Comparison of ENCODE assay signal across 1 cellular context in the genomic region with DNA sequence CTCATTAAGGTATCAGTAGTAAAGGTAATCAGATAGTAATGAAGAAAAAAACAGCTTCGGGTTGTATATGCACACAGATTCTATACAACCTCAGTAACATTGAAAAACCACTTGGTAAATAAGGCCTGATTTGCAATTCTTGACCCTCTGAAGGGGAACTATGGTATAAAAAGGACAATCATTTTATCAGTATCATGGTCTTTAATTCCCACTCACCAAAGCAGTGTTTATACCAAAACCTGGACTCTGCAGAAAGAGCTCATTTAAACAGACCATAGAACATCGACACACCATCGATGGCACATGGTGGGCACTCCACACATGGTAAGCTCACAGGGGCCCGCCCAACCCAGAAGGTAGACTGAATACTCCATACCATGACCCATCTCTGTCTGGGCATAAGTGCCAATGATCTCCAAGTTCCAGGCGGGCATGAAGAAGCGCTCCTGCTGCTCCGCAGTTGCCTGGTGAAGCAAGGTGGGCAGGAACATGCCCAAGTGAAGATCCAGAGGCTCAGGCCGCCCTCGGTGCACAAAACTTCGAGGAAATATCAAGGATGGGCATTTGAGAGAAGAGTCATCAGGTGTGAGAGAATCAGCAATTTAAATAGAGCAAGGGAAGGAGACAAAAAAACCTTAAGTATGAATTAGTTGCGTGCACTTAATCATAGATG.
TF ChIP-seq lines count a peak whose summit lies in the region.

No MANE protein-coding gene starts in this region.

TF ChIP-seq in HepG2, 621 proteins besides CTCF, POLR2A, EP300 and RAD21 (continued from another document):
- no peak for TF ChIP-seq GPBP1L1 (CRISPR knock-in tag; IDR thresholded peaks at IDR 0.05)
- 0 out of 2 replicates have a peak, but pooled peaks have one; percentile 33 for TF ChIP-seq ZMYM4 (CRISPR knock-in tag; IDR thresholded peaks at IDR 0.05)
- no peak for TF ChIP-seq FOXO1 (CRISPR knock-in tag; IDR thresholded peaks at IDR 0.05)
- TF ChIP-seq NFIB (CRISPR knock-in tag; IDR thresholded peaks at IDR 0.05; ENCODE audit: borderline replicate concordance), result no peak
- TF ChIP-seq ZBTB1 (CRISPR knock-in tag; IDR thresholded peaks at IDR 0.05; ENCODE audit: borderline replicate concordance), result no peak
- no peak for TF ChIP-seq YEATS2 (CRISPR knock-in tag; IDR thresholded peaks at IDR 0.05; ENCODE audit: borderline replicate concordance)
- no peak for TF ChIP-seq FOXA3 (CRISPR knock-in tag; IDR thresholded peaks at IDR 0.05)
- TF ChIP-seq ASH2L (IDR thresholded peaks at IDR 0.05; ENCODE audit: insufficient read length, low read depth, low read length), result peak; percentile 44
- no peak for TF ChIP-seq ZNF510 (CRISPR knock-in tag; IDR thresholded peaks at IDR 0.05; ENCODE audit: low read depth)
- TF ChIP-seq LBX2 (CRISPR knock-in tag; IDR thresholded peaks at IDR 0.05; ENCODE audit: borderline replicate concordance), result no peak
- no peak for TF ChIP-seq NCOA5 (CRISPR knock-in tag; IDR thresholded peaks at IDR 0.05)
- TF ChIP-seq HNRNPUL1 (IDR thresholded peaks at IDR 0.05; ENCODE audit: low read depth, low read length), result no peak
- TF ChIP-seq FOXJ3 (CRISPR knock-in tag; IDR thresholded peaks at IDR 0.05; ENCODE audit: borderline replicate concordance), result no peak
- TF ChIP-seq MED1 (CRISPR knock-in tag; IDR thresholded peaks at IDR 0.05), result no peak
- TF ChIP-seq ZBTB44 (CRISPR knock-in tag; IDR thresholded peaks at IDR 0.05), result no peak
- no peak for TF ChIP-seq ZNF597 (CRISPR knock-in tag; IDR thresholded peaks at IDR 0.05)
- TF ChIP-seq ZNF503 (CRISPR knock-in tag; IDR thresholded peaks at IDR 0.05), result no peak
- TF ChIP-seq FOXK2 (IDR thresholded peaks at IDR 0.05), result no peak
- TF ChIP-seq TAF1 (CRISPR knock-in tag; IDR thresholded peaks at IDR 0.05), result no peak
- no peak for TF ChIP-seq CEBPZ (IDR thresholded peaks at IDR 0.05; ENCODE audit: low read length)
- TF ChIP-seq ZNF121 (CRISPR knock-in tag; IDR thresholded peaks at IDR 0.05), result no peak
- no peak for TF ChIP-seq ELK4 (CRISPR knock-in tag; IDR thresholded peaks at IDR 0.05; ENCODE audit: borderline replicate concordance)
- TF ChIP-seq, protein P1, sequence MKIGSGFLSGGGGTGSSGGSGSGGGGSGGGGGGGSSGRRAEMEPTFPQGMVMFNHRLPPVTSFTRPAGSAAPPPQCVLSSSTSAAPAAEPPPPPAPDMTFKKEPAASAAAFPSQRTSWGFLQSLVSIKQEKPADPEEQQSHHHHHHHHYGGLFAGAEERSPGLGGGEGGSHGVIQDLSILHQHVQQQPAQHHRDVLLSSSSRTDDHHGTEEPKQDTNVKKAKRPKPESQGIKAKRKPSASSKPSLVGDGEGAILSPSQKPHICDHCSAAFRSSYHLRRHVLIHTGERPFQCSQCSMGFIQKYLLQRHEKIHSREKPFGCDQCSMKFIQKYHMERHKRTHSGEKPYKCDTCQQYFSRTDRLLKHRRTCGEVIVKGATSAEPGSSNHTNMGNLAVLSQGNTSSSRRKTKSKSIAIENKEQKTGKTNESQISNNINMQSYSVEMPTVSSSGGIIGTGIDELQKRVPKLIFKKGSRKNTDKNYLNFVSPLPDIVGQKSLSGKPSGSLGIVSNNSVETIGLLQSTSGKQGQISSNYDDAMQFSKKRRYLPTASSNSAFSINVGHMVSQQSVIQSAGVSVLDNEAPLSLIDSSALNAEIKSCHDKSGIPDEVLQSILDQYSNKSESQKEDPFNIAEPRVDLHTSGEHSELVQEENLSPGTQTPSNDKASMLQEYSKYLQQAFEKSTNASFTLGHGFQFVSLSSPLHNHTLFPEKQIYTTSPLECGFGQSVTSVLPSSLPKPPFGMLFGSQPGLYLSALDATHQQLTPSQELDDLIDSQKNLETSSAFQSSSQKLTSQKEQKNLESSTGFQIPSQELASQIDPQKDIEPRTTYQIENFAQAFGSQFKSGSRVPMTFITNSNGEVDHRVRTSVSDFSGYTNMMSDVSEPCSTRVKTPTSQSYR (CRISPR knock-in tag; IDR thresholded peaks at IDR 0.05; ENCODE audit: borderline replicate concordance), result no peak
- TF ChIP-seq PRPF4 (IDR thresholded peaks at IDR 0.05; ENCODE audit: low read depth, low read length, poor library complexity, severe bottlenecking), result peak; percentile 25
- no peak for TF ChIP-seq IKZF5 (CRISPR knock-in tag; IDR thresholded peaks at IDR 0.05)
- TF ChIP-seq ZNF367 (CRISPR knock-in tag; IDR thresholded peaks at IDR 0.05; ENCODE audit: borderline replicate concordance), result no peak
- TF ChIP-seq CBFB (CRISPR knock-in tag; IDR thresholded peaks at IDR 0.05), result no peak
- peak; percentile 83; the same call in 1 of the 2 replicates for TF ChIP-seq ZNF572 (CRISPR knock-in tag; IDR thresholded peaks at IDR 0.05)
- no peak for TF ChIP-seq BHLHE40 (IDR thresholded peaks at IDR 0.05; ENCODE audit: low read length)
